20 cellular contexts compared by ENCODE assay signal in genomic region chr18:49626842-49627360, GRCh38.
"Had no signal": no experiment of that assay in that cellular context is flagged by ENCODE, and none has a peak within 500 bp of the region (broad histone marks: within the 10 kb centered on the region; RNA-seq: fewer than 3 reads in every experiment).

No MANE protein-coding gene starts in this region.

- H3K4me3 Mint-ChIP-seq: dendritic cell treated with granulocyte-macrophage colony-stimulating factor and Interleukin-4, amounts not matched to agents 40 ng/mL and 50 ng/mL, for 4 days; immature natural killer cell; nephron had no signal

- H3K4me1 Mint-ChIP-seq: immature natural killer cell had no signal

- H3K4me3 ChIP-seq: left ventricle myocardium inferior, lower lobe of right lung, sigmoid colon, skin epidermis, stomach, thoracic aorta had no signal

- H3K4me1 ChIP-seq: left ventricle myocardium inferior, lower lobe of right lung had no signal

- H3K9me3 ChIP-seq: left ventricle myocardium inferior, lower lobe of right lung, neutrophil, sigmoid colon, stomach, thoracic aorta had no signal

- H3K9me3 Mint-ChIP-seq: dendritic cell treated with granulocyte-macrophage colony-stimulating factor and Interleukin-4, amounts not matched to agents 40 ng/mL and 50 ng/mL, for 4 days; immature natural killer cell; nephron had no signal

- H3K27me3 ChIP-seq: foreskin keratinocyte, sigmoid colon had no signal

- H3K36me3 Mint-ChIP-seq: immature natural killer cell had no signal

- DNase-seq: erythroblast; foreskin keratinocyte; immature natural killer cell; kidney; left cardiac atrium; left ventricle myocardium inferior; lower lobe of right lung; mesenchymal stem cell; midbrain; sigmoid colon; stimulated activated CD4-positive, alpha-beta T cell treated with anti-CD3 and anti-CD28 coated beads, Interleukin-12 subunit alpha, Interleukin-12 subunit beta, amount 100 ng/mL, for 4 hours; stimulated activated naive CD4-positive, alpha-beta T cell; stomach; substantia nigra; trophoblast cell had no signal

- H3K27ac Mint-ChIP-seq: dendritic cell treated with granulocyte-macrophage colony-stimulating factor and Interleukin-4, amounts not matched to agents 40 ng/mL and 50 ng/mL, for 4 days; immature natural killer cell had no signal

- ATAC-seq: foreskin keratinocyte, left cardiac atrium, lower lobe of right lung had no signal

- H3K36me3 ChIP-seq: left ventricle myocardium inferior, lower lobe of right lung, neutrophil, sigmoid colon, stomach, thoracic aorta had no signal

- H3K27ac ChIP-seq: foreskin keratinocyte, left ventricle myocardium inferior, lower lobe of right lung, neutrophil, sigmoid colon, skin epidermis, stomach, thoracic aorta had no signal
